In the genomic region with DNA sequence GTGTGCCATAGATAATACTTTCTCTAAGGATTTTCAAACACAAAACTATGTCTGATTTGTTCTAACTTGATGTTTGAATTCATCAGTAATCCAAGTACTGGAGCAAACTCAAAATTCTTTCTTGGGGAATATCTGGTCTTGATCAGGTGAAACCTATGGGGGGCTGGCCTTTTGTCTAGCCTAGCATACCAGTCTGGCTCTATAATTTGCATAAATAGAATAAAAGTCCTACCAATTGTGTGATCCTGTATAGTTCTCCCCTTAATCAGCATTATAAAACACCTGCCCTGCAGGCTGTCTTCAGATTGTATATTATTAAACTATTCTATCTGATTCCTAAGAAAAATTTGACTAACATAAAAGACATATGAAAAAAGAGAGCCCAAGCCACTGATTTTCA, we compare ENCODE assay signal across 33 cellular contexts.
"Had no signal": no experiment of that assay in that cellular context is flagged by ENCODE, and none has a peak within 500 bp of the region (broad histone marks: within the 10 kb centered on the region; RNA-seq: fewer than 3 reads in every experiment).

No MANE protein-coding gene starts in this region.

- H3K36me3 Mint-ChIP-seq: activated naive CD4-positive, alpha-beta T cell treated with anti-CD3 and anti-CD28 coated beads, Interleukin-2, amount 10 ng/mL, durations not matched to agents 7 days and 5 days; activated naive CD4-positive, alpha-beta T cell treated with anti-CD3 and anti-CD28 coated beads, Interleukin-2, amount 50 U/mL, for 72 hours had no signal

- H3K36me3 ChIP-seq: ascending aorta, brain microvascular endothelial cell, esophagus muscularis mucosa, gastrocnemius medialis, heart left ventricle, WERI-Rb-1 had no signal

- H3K4me1 ChIP-seq: ascending aorta, esophagus muscularis mucosa, foreskin keratinocyte, gastrocnemius medialis, heart left ventricle had no signal

- H3K4me3 Mint-ChIP-seq: activated CD4-positive, alpha-beta memory T cell treated with anti-CD3 and anti-CD28 coated beads, Interleukin-2, amount 10 ng/mL, durations not matched to agents 7 days and 5 days; activated CD4-positive, alpha-beta T cell treated with anti-CD3 and anti-CD28 coated beads, Interleukin-2, amount 10 ng/mL, durations not matched to agents 7 days and 5 days; activated naive CD4-positive, alpha-beta T cell treated with anti-CD3 and anti-CD28 coated beads, Interleukin-2, amount 10 ng/mL, durations not matched to agents 7 days and 5 days; activated naive CD8-positive, alpha-beta T cell treated with anti-CD3 and anti-CD28 coated beads, Interleukin-2, amount 10 ng/mL, durations not matched to agents 7 days and 5 days; activated T-cell treated with anti-CD3 and anti-CD28 coated beads, Interleukin-2, amount 50 U/mL, for 24 hours; activated T-cell treated with anti-CD3 and anti-CD28 coated beads, Interleukin-2, amount 50 U/mL, for 72 hours; effector memory CD8-positive, alpha-beta T cell; T-helper 17 cell; T-helper 2 cell treated with Interferon-gamma antibody and Interleukin-4, amounts not matched to agents 5 μg/mL and 100 μg/mL, for 36 hours had no signal

- H3K4me3 ChIP-seq: ascending aorta, esophagus muscularis mucosa, gastrocnemius medialis, heart left ventricle had no signal

- H3K27ac ChIP-seq: ascending aorta, brain microvascular endothelial cell, esophagus muscularis mucosa, foreskin keratinocyte, gastrocnemius medialis, heart left ventricle, WERI-Rb-1 had no signal

- H3K4me1 Mint-ChIP-seq: activated CD4-positive, alpha-beta memory T cell treated with anti-CD3 and anti-CD28 coated beads, Interleukin-2, amount 10 ng/mL, durations not matched to agents 7 days and 5 days; activated naive CD4-positive, alpha-beta T cell treated with anti-CD3 and anti-CD28 coated beads, Interleukin-2, amount 10 ng/mL, durations not matched to agents 7 days and 5 days; activated naive CD8-positive, alpha-beta T cell treated with anti-CD3 and anti-CD28 coated beads, Interleukin-2, amount 10 ng/mL, durations not matched to agents 7 days and 5 days had no signal

- H3K9me3 ChIP-seq: ascending aorta, esophagus muscularis mucosa, gastrocnemius medialis, heart left ventricle had no signal

- FAIRE-seq: colon had no signal

- H3K27ac Mint-ChIP-seq: activated CD4-positive, alpha-beta memory T cell treated with anti-CD3 and anti-CD28 coated beads, Interleukin-2, amount 10 ng/mL, durations not matched to agents 7 days and 5 days; activated CD4-positive, alpha-beta T cell treated with anti-CD3 and anti-CD28 coated beads, Interleukin-2, amount 10 ng/mL, durations not matched to agents 7 days and 5 days; activated naive CD4-positive, alpha-beta T cell treated with anti-CD3 and anti-CD28 coated beads, Interleukin-2, amount 10 ng/mL, durations not matched to agents 7 days and 5 days; activated naive CD4-positive, alpha-beta T cell treated with anti-CD3 and anti-CD28 coated beads, Interleukin-2, amount 50 U/mL, for 72 hours; activated naive CD8-positive, alpha-beta T cell treated with anti-CD3 and anti-CD28 coated beads, Interleukin-2, amount 10 ng/mL, durations not matched to agents 7 days and 5 days; activated T-cell treated with anti-CD3 and anti-CD28 coated beads, Interleukin-2, amount 50 U/mL, for 24 hours; activated T-cell treated with anti-CD3 and anti-CD28 coated beads, Interleukin-2, amount 50 U/mL, for 72 hours; effector memory CD8-positive, alpha-beta T cell; T-helper 17 cell; T-helper 2 cell treated with Interferon-gamma antibody and Interleukin-4, amounts not matched to agents 5 μg/mL and 100 μg/mL, for 36 hours had no signal

- H3K27me3 ChIP-seq: ascending aorta, brain microvascular endothelial cell, esophagus muscularis mucosa, foreskin keratinocyte, gastrocnemius medialis, heart left ventricle had no signal

- H3K9me3 Mint-ChIP-seq: activated CD4-positive, alpha-beta memory T cell treated with anti-CD3 and anti-CD28 coated beads, Interleukin-2, amount 10 ng/mL, durations not matched to agents 7 days and 5 days; activated naive CD4-positive, alpha-beta T cell treated with anti-CD3 and anti-CD28 coated beads, Interleukin-2, amount 10 ng/mL, durations not matched to agents 7 days and 5 days; activated naive CD4-positive, alpha-beta T cell treated with anti-CD3 and anti-CD28 coated beads, Interleukin-2, amount 50 U/mL, for 72 hours; activated T-cell treated with anti-CD3 and anti-CD28 coated beads, Interleukin-2, amount 50 U/mL, for 24 hours; activated T-cell treated with anti-CD3 and anti-CD28 coated beads, Interleukin-2, amount 50 U/mL, for 72 hours; effector memory CD8-positive, alpha-beta T cell; T-helper 2 cell treated with Interferon-gamma antibody and Interleukin-4, amounts not matched to agents 5 μg/mL and 100 μg/mL, for 36 hours had no signal

- ATAC-seq: activated naive CD4-positive, alpha-beta T cell treated with anti-CD3 and anti-CD28 coated beads, Interleukin-2, amount 50 U/mL, for 72 hours; activated T-cell treated with anti-CD3 and anti-CD28 coated beads, Interleukin-2, amount 50 U/mL, for 72 hours; effector memory CD8-positive, alpha-beta T cell; gastrocnemius medialis; heart left ventricle; T-helper 17 cell had no signal

- DNase-seq: activated CD4-positive, alpha-beta memory T cell treated with anti-CD3 and anti-CD28 coated beads, Interleukin-2, amount 10 ng/mL, durations not matched to agents 7 days and 5 days; activated CD4-positive, alpha-beta T cell treated with anti-CD3 and anti-CD28 coated beads for 1 hour; activated CD4-positive, alpha-beta T cell treated with anti-CD3 and anti-CD28 coated beads for 4 hours; activated CD4-positive, alpha-beta T cell treated with anti-CD3 and anti-CD28 coated beads, Interleukin-2, amount 10 ng/mL, durations not matched to agents 7 days and 5 days; activated CD4-positive, alpha-beta T cell treated with anti-CD3 and anti-CD28 coated beads, Interleukin-2, amount 50 U/mL, for 4 hours; activated CD8-positive, alpha-beta memory T cell treated with anti-CD3 and anti-CD28 coated beads, Interleukin-2, amount 50 U/mL, for 48 hours; activated gamma-delta T cell; activated naive CD4-positive, alpha-beta T cell; activated naive CD4-positive, alpha-beta T cell treated with anti-CD3 and anti-CD28 coated beads, Interleukin-2, amount 10 ng/mL, durations not matched to agents 7 days and 5 days; activated naive CD8-positive, alpha-beta T cell treated with anti-CD3 and anti-CD28 coated beads, Interleukin-2, amount 10 ng/mL, durations not matched to agents 7 days and 5 days; activated T-cell treated with anti-CD3 and anti-CD28 coated beads for 4 hours; activated T-cell treated with anti-CD3 and anti-CD28 coated beads, Interleukin-2, amount 50 U/mL, for 24 hours; activated T-cell treated with anti-CD3 and anti-CD28 coated beads, Interleukin-2, amount 50 U/mL, for 72 hours; caudate nucleus; cortex of kidney; dermis blood vessel endothelial cell; effector CD4-positive, alpha-beta T cell; effector memory CD8-positive, alpha-beta T cell; erythroblast; gastrocnemius medialis; glutamatergic neuron; heart left ventricle; T-helper 1 cell; T-helper 17 cell; T1000; WERI-Rb-1 had no signal

- H3K27me3 Mint-ChIP-seq: activated CD4-positive, alpha-beta memory T cell treated with anti-CD3 and anti-CD28 coated beads, Interleukin-2, amount 10 ng/mL, durations not matched to agents 7 days and 5 days; activated CD4-positive, alpha-beta T cell treated with anti-CD3 and anti-CD28 coated beads, Interleukin-2, amount 10 ng/mL, durations not matched to agents 7 days and 5 days; activated naive CD4-positive, alpha-beta T cell treated with anti-CD3 and anti-CD28 coated beads, Interleukin-2, amount 10 ng/mL, durations not matched to agents 7 days and 5 days; activated naive CD8-positive, alpha-beta T cell treated with anti-CD3 and anti-CD28 coated beads, Interleukin-2, amount 10 ng/mL, durations not matched to agents 7 days and 5 days; activated T-cell treated with anti-CD3 and anti-CD28 coated beads, Interleukin-2, amount 50 U/mL, for 24 hours; effector memory CD8-positive, alpha-beta T cell; T-helper 17 cell had no signal
